In the genomic region with DNA sequence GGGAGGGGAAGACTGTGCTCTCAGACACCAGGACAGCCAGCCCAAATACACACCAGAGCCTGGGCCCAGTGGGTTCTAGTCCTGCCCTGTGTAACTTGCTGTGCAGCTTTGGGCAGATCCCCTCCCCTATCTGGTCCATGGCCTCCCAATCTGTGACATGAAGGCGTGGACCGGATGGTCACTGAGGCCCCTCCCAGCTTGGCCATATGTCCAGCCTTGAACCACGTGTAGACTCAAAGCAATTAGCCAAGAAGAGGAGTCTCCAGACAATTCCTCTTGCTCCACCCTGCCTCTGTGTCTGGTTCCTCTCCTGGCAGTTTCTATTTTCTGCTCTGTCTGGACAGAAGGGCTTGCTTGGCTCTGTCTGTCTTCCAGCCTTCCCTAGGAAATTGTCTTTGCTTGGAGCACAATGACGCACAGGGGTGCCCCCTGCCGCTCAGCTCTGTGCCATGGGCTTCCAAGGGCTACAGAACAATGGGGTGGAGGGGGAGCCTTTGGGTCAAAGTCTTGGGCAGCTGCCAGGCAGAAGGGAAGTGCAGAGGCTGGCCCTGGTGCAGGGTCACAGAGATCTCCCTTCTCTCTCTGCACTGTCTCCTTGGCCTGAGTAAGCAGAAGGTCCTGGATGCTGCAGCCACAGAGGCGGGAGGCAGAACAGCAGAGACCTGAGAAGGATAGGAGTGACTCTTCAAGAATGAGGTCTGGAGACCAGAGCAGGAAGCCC, we compare ENCODE assay signal across 1 cellular context.
TF ChIP-seq lines count a peak whose summit lies in the region.

No MANE protein-coding gene starts in this region.

TF ChIP-seq in K562, 482 proteins besides CTCF, POLR2A, EP300 and RAD21 (continued from another document and continues in another):
- TF ChIP-seq, protein P1, sequence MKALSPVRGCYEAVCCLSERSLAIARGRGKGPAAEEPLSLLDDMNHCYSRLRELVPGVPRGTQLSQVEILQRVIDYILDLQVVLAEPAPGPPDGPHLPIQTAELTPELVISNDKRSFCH (CRISPR knock-in tag; IDR thresholded peaks at IDR 0.05), result no peak
- TF ChIP-seq, protein P1 (tag; IDR thresholded peaks at IDR 0.05), result 0 out of 2 replicates have a peak, but pooled peaks have one; percentile 15
- no peak for TF ChIP-seq KDM2B (CRISPR knock-in tag; IDR thresholded peaks at IDR 0.05)
- TF ChIP-seq MXI1 (IDR thresholded peaks at IDR 0.05; ENCODE audit: low read depth, low read length), result 0 out of 2 replicates have a peak, but pooled peaks have one; percentile 24
- TF ChIP-seq HDGF (IDR thresholded peaks at IDR 0.05), result 0 out of 2 replicates have a peak, but pooled peaks have one; percentile 17
- no peak for TF ChIP-seq ZNF282 (CRISPR knock-in tag; IDR thresholded peaks at IDR 0.05)
- TF ChIP-seq RBM17 (IDR thresholded peaks at IDR 0.05; ENCODE audit: borderline replicate concordance, low read depth, low read length), result no peak
- no peak for TF ChIP-seq POLR2AphosphoS2 (IDR thresholded peaks at IDR 0.05; ENCODE audit: low read length)
- TF ChIP-seq TBL1XR1 (IDR thresholded peaks at IDR 0.05; ENCODE audit: low read length in 2 of 2), result peak in 1 of 2 experiments; percentile 30; a peak in 1 of 4 replicates
- TF ChIP-seq ELF4 (CRISPR knock-in tag; IDR thresholded peaks at IDR 0.05), result no peak
- no peak for TF ChIP-seq DIDO1 (tag; IDR thresholded peaks at IDR 0.05; ENCODE audit: low read depth)
- TF ChIP-seq ETV1 (tag; conservative IDR thresholded peaks at IDR 0.05; ENCODE audit: low read depth), result 0 out of 2 replicates have a peak, but pooled peaks have one; percentile 14
- TF ChIP-seq, protein P2, sequence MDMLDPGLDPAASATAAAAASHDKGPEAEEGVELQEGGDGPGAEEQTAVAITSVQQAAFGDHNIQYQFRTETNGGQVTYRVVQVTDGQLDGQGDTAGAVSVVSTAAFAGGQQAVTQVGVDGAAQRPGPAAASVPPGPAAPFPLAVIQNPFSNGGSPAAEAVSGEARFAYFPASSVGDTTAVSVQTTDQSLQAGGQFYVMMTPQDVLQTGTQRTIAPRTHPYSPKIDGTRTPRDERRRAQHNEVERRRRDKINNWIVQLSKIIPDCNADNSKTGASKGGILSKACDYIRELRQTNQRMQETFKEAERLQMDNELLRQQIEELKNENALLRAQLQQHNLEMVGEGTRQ (CRISPR knock-in tag; IDR thresholded peaks at IDR 0.05), result peak; percentile 36; the same call in 1 of the 2 replicates
- TF ChIP-seq, protein P3, sequence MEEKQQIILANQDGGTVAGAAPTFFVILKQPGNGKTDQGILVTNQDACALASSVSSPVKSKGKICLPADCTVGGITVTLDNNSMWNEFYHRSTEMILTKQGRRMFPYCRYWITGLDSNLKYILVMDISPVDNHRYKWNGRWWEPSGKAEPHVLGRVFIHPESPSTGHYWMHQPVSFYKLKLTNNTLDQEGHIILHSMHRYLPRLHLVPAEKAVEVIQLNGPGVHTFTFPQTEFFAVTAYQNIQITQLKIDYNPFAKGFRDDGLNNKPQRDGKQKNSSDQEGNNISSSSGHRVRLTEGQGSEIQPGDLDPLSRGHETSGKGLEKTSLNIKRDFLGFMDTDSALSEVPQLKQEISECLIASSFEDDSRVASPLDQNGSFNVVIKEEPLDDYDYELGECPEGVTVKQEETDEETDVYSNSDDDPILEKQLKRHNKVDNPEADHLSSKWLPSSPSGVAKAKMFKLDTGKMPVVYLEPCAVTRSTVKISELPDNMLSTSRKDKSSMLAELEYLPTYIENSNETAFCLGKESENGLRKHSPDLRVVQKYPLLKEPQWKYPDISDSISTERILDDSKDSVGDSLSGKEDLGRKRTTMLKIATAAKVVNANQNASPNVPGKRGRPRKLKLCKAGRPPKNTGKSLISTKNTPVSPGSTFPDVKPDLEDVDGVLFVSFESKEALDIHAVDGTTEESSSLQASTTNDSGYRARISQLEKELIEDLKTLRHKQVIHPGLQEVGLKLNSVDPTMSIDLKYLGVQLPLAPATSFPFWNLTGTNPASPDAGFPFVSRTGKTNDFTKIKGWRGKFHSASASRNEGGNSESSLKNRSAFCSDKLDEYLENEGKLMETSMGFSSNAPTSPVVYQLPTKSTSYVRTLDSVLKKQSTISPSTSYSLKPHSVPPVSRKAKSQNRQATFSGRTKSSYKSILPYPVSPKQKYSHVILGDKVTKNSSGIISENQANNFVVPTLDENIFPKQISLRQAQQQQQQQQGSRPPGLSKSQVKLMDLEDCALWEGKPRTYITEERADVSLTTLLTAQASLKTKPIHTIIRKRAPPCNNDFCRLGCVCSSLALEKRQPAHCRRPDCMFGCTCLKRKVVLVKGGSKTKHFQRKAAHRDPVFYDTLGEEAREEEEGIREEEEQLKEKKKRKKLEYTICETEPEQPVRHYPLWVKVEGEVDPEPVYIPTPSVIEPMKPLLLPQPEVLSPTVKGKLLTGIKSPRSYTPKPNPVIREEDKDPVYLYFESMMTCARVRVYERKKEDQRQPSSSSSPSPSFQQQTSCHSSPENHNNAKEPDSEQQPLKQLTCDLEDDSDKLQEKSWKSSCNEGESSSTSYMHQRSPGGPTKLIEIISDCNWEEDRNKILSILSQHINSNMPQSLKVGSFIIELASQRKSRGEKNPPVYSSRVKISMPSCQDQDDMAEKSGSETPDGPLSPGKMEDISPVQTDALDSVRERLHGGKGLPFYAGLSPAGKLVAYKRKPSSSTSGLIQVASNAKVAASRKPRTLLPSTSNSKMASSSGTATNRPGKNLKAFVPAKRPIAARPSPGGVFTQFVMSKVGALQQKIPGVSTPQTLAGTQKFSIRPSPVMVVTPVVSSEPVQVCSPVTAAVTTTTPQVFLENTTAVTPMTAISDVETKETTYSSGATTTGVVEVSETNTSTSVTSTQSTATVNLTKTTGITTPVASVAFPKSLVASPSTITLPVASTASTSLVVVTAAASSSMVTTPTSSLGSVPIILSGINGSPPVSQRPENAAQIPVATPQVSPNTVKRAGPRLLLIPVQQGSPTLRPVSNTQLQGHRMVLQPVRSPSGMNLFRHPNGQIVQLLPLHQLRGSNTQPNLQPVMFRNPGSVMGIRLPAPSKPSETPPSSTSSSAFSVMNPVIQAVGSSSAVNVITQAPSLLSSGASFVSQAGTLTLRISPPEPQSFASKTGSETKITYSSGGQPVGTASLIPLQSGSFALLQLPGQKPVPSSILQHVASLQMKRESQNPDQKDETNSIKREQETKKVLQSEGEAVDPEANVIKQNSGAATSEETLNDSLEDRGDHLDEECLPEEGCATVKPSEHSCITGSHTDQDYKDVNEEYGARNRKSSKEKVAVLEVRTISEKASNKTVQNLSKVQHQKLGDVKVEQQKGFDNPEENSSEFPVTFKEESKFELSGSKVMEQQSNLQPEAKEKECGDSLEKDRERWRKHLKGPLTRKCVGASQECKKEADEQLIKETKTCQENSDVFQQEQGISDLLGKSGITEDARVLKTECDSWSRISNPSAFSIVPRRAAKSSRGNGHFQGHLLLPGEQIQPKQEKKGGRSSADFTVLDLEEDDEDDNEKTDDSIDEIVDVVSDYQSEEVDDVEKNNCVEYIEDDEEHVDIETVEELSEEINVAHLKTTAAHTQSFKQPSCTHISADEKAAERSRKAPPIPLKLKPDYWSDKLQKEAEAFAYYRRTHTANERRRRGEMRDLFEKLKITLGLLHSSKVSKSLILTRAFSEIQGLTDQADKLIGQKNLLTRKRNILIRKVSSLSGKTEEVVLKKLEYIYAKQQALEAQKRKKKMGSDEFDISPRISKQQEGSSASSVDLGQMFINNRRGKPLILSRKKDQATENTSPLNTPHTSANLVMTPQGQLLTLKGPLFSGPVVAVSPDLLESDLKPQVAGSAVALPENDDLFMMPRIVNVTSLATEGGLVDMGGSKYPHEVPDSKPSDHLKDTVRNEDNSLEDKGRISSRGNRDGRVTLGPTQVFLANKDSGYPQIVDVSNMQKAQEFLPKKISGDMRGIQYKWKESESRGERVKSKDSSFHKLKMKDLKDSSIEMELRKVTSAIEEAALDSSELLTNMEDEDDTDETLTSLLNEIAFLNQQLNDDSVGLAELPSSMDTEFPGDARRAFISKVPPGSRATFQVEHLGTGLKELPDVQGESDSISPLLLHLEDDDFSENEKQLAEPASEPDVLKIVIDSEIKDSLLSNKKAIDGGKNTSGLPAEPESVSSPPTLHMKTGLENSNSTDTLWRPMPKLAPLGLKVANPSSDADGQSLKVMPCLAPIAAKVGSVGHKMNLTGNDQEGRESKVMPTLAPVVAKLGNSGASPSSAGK (IDR thresholded peaks at IDR 0.05), result peak; percentile 50; the same call in 1 of the 2 replicates
- peak; percentile 27 for TF ChIP-seq HDAC3 (IDR thresholded peaks at IDR 0.05; ENCODE audit: borderline replicate concordance, partially characterized antibody)
- TF ChIP-seq MYC (IDR thresholded peaks at IDR 0.05; ENCODE audit: low read depth, low read length), result peak; percentile 48; the same call in 1 of the 2 replicates
- TF ChIP-seq MYC (CRISPR knock-in tag; IDR thresholded peaks at IDR 0.05; ENCODE audit: borderline replicate concordance, low read depth), result no peak
- no peak for TF ChIP-seq NEUROD1 (IDR thresholded peaks at IDR 0.05; ENCODE audit: borderline replicate concordance, low read depth, low read length, partially characterized antibody)
- TF ChIP-seq, protein P4, sequence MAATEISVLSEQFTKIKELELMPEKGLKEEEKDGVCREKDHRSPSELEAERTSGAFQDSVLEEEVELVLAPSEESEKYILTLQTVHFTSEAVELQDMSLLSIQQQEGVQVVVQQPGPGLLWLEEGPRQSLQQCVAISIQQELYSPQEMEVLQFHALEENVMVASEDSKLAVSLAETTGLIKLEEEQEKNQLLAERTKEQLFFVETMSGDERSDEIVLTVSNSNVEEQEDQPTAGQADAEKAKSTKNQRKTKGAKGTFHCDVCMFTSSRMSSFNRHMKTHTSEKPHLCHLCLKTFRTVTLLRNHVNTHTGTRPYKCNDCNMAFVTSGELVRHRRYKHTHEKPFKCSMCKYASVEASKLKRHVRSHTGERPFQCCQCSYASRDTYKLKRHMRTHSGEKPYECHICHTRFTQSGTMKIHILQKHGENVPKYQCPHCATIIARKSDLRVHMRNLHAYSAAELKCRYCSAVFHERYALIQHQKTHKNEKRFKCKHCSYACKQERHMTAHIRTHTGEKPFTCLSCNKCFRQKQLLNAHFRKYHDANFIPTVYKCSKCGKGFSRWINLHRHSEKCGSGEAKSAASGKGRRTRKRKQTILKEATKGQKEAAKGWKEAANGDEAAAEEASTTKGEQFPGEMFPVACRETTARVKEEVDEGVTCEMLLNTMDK (IDR thresholded peaks at IDR 0.05; ENCODE audit: borderline replicate concordance, insufficient read depth, low read depth, low read length, poor library complexity, severe bottlenecking), result peak; percentile 31
- TF ChIP-seq SMAD4 (CRISPR knock-in tag; conservative IDR thresholded peaks at IDR 0.05), result peak; percentile 80
- TF ChIP-seq, protein P5, sequence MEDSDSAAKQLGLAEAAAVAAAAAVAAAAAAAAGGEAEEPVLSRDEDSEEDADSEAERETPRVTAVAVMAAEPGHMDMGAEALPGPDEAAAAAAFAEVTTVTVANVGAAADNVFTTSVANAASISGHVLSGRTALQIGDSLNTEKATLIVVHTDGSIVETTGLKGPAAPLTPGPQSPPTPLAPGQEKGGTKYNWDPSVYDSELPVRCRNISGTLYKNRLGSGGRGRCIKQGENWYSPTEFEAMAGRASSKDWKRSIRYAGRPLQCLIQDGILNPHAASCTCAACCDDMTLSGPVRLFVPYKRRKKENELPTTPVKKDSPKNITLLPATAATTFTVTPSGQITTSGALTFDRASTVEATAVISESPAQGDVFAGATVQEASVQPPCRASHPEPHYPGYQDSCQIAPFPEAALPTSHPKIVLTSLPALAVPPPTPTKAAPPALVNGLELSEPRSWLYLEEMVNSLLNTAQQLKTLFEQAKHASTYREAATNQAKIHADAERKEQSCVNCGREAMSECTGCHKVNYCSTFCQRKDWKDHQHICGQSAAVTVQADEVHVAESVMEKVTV (CRISPR knock-in tag; IDR thresholded peaks at IDR 0.05), result peak; percentile 74
- TF ChIP-seq, protein P6, sequence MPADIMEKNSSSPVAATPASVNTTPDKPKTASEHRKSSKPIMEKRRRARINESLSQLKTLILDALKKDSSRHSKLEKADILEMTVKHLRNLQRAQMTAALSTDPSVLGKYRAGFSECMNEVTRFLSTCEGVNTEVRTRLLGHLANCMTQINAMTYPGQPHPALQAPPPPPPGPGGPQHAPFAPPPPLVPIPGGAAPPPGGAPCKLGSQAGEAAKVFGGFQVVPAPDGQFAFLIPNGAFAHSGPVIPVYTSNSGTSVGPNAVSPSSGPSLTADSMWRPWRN (IDR thresholded peaks at IDR 0.05; ENCODE audit: low read depth), result no peak
- TF ChIP-seq ARID2 (IDR thresholded peaks at IDR 0.05), result peak; percentile 72; the same call in 1 of the 2 replicates
- TF ChIP-seq, protein P7, sequence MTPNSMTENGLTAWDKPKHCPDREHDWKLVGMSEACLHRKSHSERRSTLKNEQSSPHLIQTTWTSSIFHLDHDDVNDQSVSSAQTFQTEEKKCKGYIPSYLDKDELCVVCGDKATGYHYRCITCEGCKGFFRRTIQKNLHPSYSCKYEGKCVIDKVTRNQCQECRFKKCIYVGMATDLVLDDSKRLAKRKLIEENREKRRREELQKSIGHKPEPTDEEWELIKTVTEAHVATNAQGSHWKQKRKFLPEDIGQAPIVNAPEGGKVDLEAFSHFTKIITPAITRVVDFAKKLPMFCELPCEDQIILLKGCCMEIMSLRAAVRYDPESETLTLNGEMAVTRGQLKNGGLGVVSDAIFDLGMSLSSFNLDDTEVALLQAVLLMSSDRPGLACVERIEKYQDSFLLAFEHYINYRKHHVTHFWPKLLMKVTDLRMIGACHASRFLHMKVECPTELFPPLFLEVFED (CRISPR knock-in tag; conservative IDR thresholded peaks at IDR 0.05), result no peak
- TF ChIP-seq ESRRA (IDR thresholded peaks at IDR 0.05; ENCODE audit: borderline replicate concordance, low read depth), result peak; percentile 46; the same call in 1 of the 2 replicates
- TF ChIP-seq EHMT2 (IDR thresholded peaks at IDR 0.05), result peak; percentile 87; the same call in 1 of the 2 replicates
- TF ChIP-seq TFAM (CRISPR knock-in tag; conservative IDR thresholded peaks at IDR 0.05), result no peak
- TF ChIP-seq CBX5 (IDR thresholded peaks at IDR 0.05; ENCODE audit: borderline replicate concordance, low read depth), result no peak
- TF ChIP-seq ZFPM2 (CRISPR knock-in tag; IDR thresholded peaks at IDR 0.05), result no peak
- peak; percentile 83 for TF ChIP-seq SOX6 (IDR thresholded peaks at IDR 0.05)
- peak; percentile 40; the same call in 1 of the 2 replicates for TF ChIP-seq L3MBTL2 (IDR thresholded peaks at IDR 0.05)
- peak; percentile 72 for TF ChIP-seq SMC3 (conservative IDR thresholded peaks at IDR 0.05; ENCODE audit: insufficient read depth, low read depth, low read length)
- peak in 1 of 2 experiments; percentile 27; a peak in 1 of 4 replicates for TF ChIP-seq ARNT (IDR thresholded peaks at IDR 0.05)
- TF ChIP-seq SPI1 (IDR thresholded peaks at IDR 0.05; ENCODE audit: borderline replicate concordance, low read depth, low read length), result peak; percentile 63; the same call in 1 of the 2 replicates
- no peak for TF ChIP-seq ATF1 (CRISPR knock-in tag; IDR thresholded peaks at IDR 0.05)
- TF ChIP-seq ATF1 (tag; IDR thresholded peaks at IDR 0.05), result 0 out of 2 replicates have a peak, but pooled peaks have one; percentile 29
- 0 out of 2 replicates have a peak, but pooled peaks have one; percentile 56 for TF ChIP-seq TOE1 (IDR thresholded peaks at IDR 0.05; ENCODE audit: borderline replicate concordance)
- TF ChIP-seq TOE1 (CRISPR knock-in tag; IDR thresholded peaks at IDR 0.05; ENCODE audit: borderline replicate concordance, low read depth), result no peak
- 0 out of 4 replicates have a peak, but pooled peaks of 1 of the 2 experiments have one; percentile 35 for TF ChIP-seq MAZ (CRISPR knock-in tag; conservative IDR thresholded peaks at IDR 0.05 in 1 of 2, IDR thresholded peaks at IDR 0.05 in 1 of 2)
